Comparison of ENCODE assay signal across 1 cellular context in genomic region chr19:43789029-43789428, GRCh38.
A peak's percentile ranks its signal among the peaks of the same experiment; 100 is the strongest.
TF ChIP-seq lines count a peak whose summit lies in the region.

No MANE protein-coding gene starts in this region.

TF ChIP-seq in K562, 482 proteins besides CTCF, POLR2A, EP300 and RAD21 (continued from another document and continues in another):
- TF ChIP-seq ZNF512 (tag; IDR thresholded peaks at IDR 0.05) (no peak), CHCHD3 (CRISPR knock-in tag; IDR thresholded peaks at IDR 0.05) (no peak), ZEB2 (IDR thresholded peaks at IDR 0.05) (no peak), TAF7 (tag; IDR thresholded peaks at IDR 0.05) (no peak), SIX5 (IDR thresholded peaks at IDR 0.05; ENCODE audit: borderline replicate concordance in 1 of 2, insufficient read depth in 1 of 2, low read depth in 1 of 2, low read length in 2 of 2) (no peak), SREBF2 (CRISPR knock-in tag; IDR thresholded peaks at IDR 0.05) (peak; percentile 56; the same call in 1 of the 2 replicates), STAT5B (CRISPR knock-in tag; IDR thresholded peaks at IDR 0.05) (no peak), SRSF1 (IDR thresholded peaks at IDR 0.05; ENCODE audit: low read depth, low read length) (no peak), MXD1 (CRISPR knock-in tag; IDR thresholded peaks at IDR 0.05; ENCODE audit: borderline replicate concordance, poor library complexity, severe bottlenecking) (no peak), RHOXF2B (CRISPR knock-in tag; conservative IDR thresholded peaks at IDR 0.05) (no peak), KAT8 (IDR thresholded peaks at IDR 0.05; ENCODE audit: low read depth) (no peak), ARNT (IDR thresholded peaks at IDR 0.05) (no peak), THRAP3 (IDR thresholded peaks at IDR 0.05; ENCODE audit: borderline replicate concordance) (no peak), TCF3 (CRISPR knock-in tag; IDR thresholded peaks at IDR 0.05) (peak; percentile 22; the same call in 1 of the 2 replicates), TSC22D4 (tag; IDR thresholded peaks at IDR 0.05) (no peak), ZNF740 (CRISPR knock-in tag; IDR thresholded peaks at IDR 0.05) (no peak), ZNF740 (tag; IDR thresholded peaks at IDR 0.05) (no peak), ZNF134 (CRISPR knock-in tag; conservative IDR thresholded peaks at IDR 0.05) (no peak), MLLT1 (IDR thresholded peaks at IDR 0.05) (no peak), ZNF398 (CRISPR knock-in tag; IDR thresholded peaks at IDR 0.05) (no peak), ID3 (CRISPR knock-in tag; IDR thresholded peaks at IDR 0.05) (no peak), ID3 (tag; IDR thresholded peaks at IDR 0.05) (no peak), STAT5A (IDR thresholded peaks at IDR 0.05; ENCODE audit: borderline replicate concordance, low read length) (no peak), DEAF1 (CRISPR knock-in tag; IDR thresholded peaks at IDR 0.05) (no peak), ZNF696 (CRISPR knock-in tag; conservative IDR thresholded peaks at IDR 0.05) (no peak), ZBTB40 (IDR thresholded peaks at IDR 0.05) (peak; percentile 89), ZBTB40 (CRISPR knock-in tag; IDR thresholded peaks at IDR 0.05) (peak; percentile 67), MAZ (CRISPR knock-in tag; conservative IDR thresholded peaks at IDR 0.05 in 1 of 2, IDR thresholded peaks at IDR 0.05 in 1 of 2) (peak in 1 of 2 experiments; percentile 94; a peak in 2 of 4 replicates), ZHX1 (conservative IDR thresholded peaks at IDR 0.05; ENCODE audit: low read length) (no peak), ZNF644 (tag; IDR thresholded peaks at IDR 0.05; ENCODE audit: low read depth) (peak; percentile 92), ZNF639 (CRISPR knock-in tag; conservative IDR thresholded peaks at IDR 0.05 in 1 of 2, IDR thresholded peaks at IDR 0.05 in 1 of 2) (peak in 1 of 2 experiments; percentile 77; a peak in 2 of 4 replicates), ZNF507 (tag; conservative IDR thresholded peaks at IDR 0.05) (no peak), MYC (IDR thresholded peaks at IDR 0.05; ENCODE audit: low read depth, low read length) (no peak), MYC (CRISPR knock-in tag; IDR thresholded peaks at IDR 0.05; ENCODE audit: borderline replicate concordance, low read depth) (no peak), SRSF3 (IDR thresholded peaks at IDR 0.05; ENCODE audit: insufficient read depth, low read length) (no peak), SMARCA5 (IDR thresholded peaks at IDR 0.05) (no peak), ZBTB17 (CRISPR knock-in tag; IDR thresholded peaks at IDR 0.05) (no peak), SRSF7 (optimal IDR thresholded peaks at IDR 0.05; ENCODE audit: low read depth, low read length) (no peak)
